Comparison of ENCODE assay signal across 14 cellular contexts in the genomic region with DNA sequence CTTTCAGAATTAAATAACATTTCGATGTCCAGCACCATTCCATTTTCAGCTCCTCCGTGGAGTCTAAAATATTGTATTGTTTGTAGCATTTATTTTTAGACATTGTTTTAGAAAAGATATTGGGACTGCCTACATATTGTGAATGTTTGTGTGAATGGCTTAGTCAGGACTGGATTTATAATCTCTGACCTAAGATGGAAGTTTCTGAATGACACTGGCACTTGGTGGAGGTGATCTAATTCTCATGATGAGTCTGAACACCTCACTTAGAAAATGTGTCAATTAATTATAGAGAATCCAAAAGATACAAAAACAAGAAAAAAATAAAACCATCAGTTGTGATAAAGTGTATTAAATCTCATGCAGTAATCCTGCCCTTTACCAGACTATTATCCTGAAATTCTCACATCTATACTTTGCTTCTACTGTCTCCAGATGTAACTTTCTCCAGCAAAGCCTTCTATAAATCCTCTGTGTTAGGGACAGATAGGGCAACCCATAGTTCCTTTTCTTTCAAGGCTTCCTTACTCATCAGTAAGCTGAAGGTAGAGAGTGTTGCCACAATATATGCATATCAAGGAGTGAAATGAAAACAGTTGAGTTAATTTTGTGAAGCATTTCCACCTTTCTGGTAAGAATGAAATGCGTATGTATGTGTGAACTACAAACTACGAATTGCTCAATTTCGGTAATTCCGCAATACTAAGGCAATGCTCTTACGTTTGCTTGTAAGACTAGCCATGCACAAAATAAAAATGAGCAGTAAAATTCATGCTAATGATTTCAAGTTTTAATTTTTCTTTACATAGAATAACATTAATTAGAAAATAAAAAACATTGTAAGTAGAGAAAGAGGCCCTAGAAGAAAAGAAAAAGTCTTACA.
A peak's percentile ranks its signal among the peaks of the same experiment; 100 is the strongest.
DNase-seq lines count a peak whose midpoint lies in the region; ATAC-seq, FAIRE-seq and TF ChIP-seq lines count a peak whose summit lies in the region.
"Had no signal": no experiment of that assay in that cellular context is flagged by ENCODE, and none has a peak within 500 bp of the region (broad histone marks: within the 10 kb centered on the region; RNA-seq: fewer than 3 reads in every experiment).

No MANE protein-coding gene starts in this region.

- H3K79me2 ChIP-seq in K562 (ENCODE audit: control insufficient read depth, insufficient read depth, low read length), result no peaks in the 10 kb centered on the region

- FAIRE-seq in GM12892 (lab: Jason Lieb, UNC) (peak; percentile 17), K562 (lab: Jason Lieb, UNC) (no peak)

- peak overlapping the region; percentile 17 for H3K27ac ChIP-seq in CD4-positive, CD25-positive, alpha-beta regulatory T cell (ENCODE audit: insufficient read depth, low read length, poor library complexity, severe bottlenecking)
- H3K27ac ChIP-seq in K562 (ENCODE audit: extremely low read depth, low read depth, low read length), result no peak overlapping the region
- no peak overlapping the region for H3K27ac ChIP-seq in aorta (ENCODE audit: low read depth in 1 of 2, low read length in 2 of 2)
- H3K27ac ChIP-seq: ascending aorta, lower lobe of right lung had no signal

- H3K36me3 Mint-ChIP-seq in CD4-positive, CD25-positive, alpha-beta regulatory T cell, result peaks cover 5% of the 10 kb centered on the region

- WGBS in K562 (ENCODE audit: insufficient coverage, low coverage, missing lambda C conversion rate), result 87% methylated on average over 7 of the region's 7 CpGs
- WGBS in aorta, 2 donors, result 82 to 86% methylated on average over 7 of the region's 7 CpGs

- H3K4me3 ChIP-seq in CD4-positive, CD25-positive, alpha-beta regulatory T cell (ENCODE audit: low read depth, low read length), result peak overlapping the region; percentile 55
- H3K4me3 ChIP-seq in K562, result no peak overlapping the region
- no peak overlapping the region for H3K4me3 ChIP-seq in aorta (ENCODE audit: low read length in 2 of 2)
- H3K4me3 ChIP-seq: ascending aorta, HAP-1, lower lobe of right lung, MG63 had no signal

- TF ChIP-seq POLR2A in GM12892 (IDR thresholded peaks at IDR 0.05; ENCODE audit: low read depth, low read length) (no peak), K562 (conservative IDR thresholded peaks at IDR 0.05) (no peak)

- no peaks in the 10 kb centered on the region for H3K27me3 Mint-ChIP-seq in CD4-positive, CD25-positive, alpha-beta regulatory T cell

- peak in 1 of 2 donors; percentile 42 for ATAC-seq in CD4-positive, CD25-positive, alpha-beta regulatory T cell (ENCODE audit: low read depth in 2 of 2)
- ATAC-seq in K562 (no peak; the same call in 2 of the 3 replicates), aorta (ENCODE audit: low FRiP score) (no peak), sciatic nerve (no peak)
- ATAC-seq: lower lobe of right lung had no signal

- peak in 1 of 3 donors; percentile 45 for DNase-seq in CD4-positive, CD25-positive, alpha-beta regulatory T cell
- DNase-seq in GM12892 (ENCODE audit: insufficient read length), result no peak
- peak; percentile 29 for DNase-seq in SKM-1 (lab: John Stamatoyannopoulos, UW; ENCODE audit: unreplicated experiment)
- DNase-seq in K562 (ENCODE audit: extremely low read depth in 1 of 4, low spot score in 3 of 4), result no peak
- no peak for DNase-seq in aorta
- no peak for DNase-seq in activated gamma-delta T cell (lab: John Stamatoyannopoulos, UW)
- DNase-seq in mucosa of gallbladder (ENCODE audit: low spot score), result no peak
- DNase-seq in sciatic nerve (ENCODE audit: low spot score), result no peak
- DNase-seq: C1 segment of cervical spinal cord, GDM1, lower lobe of right lung, MG63 had no signal

- H3K4me2 ChIP-seq in K562 (ENCODE audit: insufficient read depth, low read length), result no peak overlapping the region

- H2AFZ ChIP-seq in K562 (ENCODE audit: low read depth, low read length), result peak overlapping the region; percentile 23; the same call in 1 of the 2 replicates

- no peaks in the 10 kb centered on the region for H3K9me3 ChIP-seq in CD4-positive, CD25-positive, alpha-beta regulatory T cell (ENCODE audit: control insufficient read depth in 2 of 2, low read length in 2 of 2)
- H3K9me3 ChIP-seq in K562 (replicated peaks; ENCODE audit: control insufficient read depth, insufficient read depth, low read depth, low read length) (no peaks in the 10 kb centered on the region; the same call in 1 of the 2 replicates), aorta (ENCODE audit: control insufficient read depth, low read length) (no peaks in the 10 kb centered on the region)
- H3K9me3 ChIP-seq: ascending aorta, HAP-1, lower lobe of right lung, MG63 had no signal

- H3K27ac Mint-ChIP-seq in CD4-positive, CD25-positive, alpha-beta regulatory T cell, result peak overlapping the region; percentile 45 to 90 (median 65)

- TF ChIP-seq EP300 in K562 (IDR thresholded peaks at IDR 0.05; ENCODE audit: low read length), result no peak

- POLR2A ChIA-PET in K562 (lab: Yijun Ruan, JAX), result interaction anchor here (0.6 to 1.3 kb wide), 2 partner anchors 9 to 32 kb away, joined by 3 to 5 read pairs; no protein-coding TSS in a partner anchor

- intact Hi-C loops in K562 (cut with micrococcal nuclease), result no loop called here
- intact Hi-C loops in aorta (cut with DNase I), result no loop called here
- intact Hi-C loops in sciatic nerve (cut with DNase I), result no loop called here

- no peak for TF ChIP-seq RAD21 in K562 (CRISPR knock-in tag; conservative IDR thresholded peaks at IDR 0.05 in 1 of 2, IDR thresholded peaks at IDR 0.05 in 1 of 2)

- no peaks in the 10 kb centered on the region for H3K9me1 ChIP-seq in K562 (ENCODE audit: control insufficient read depth, insufficient read depth, low read length)

- H3K4me1 ChIP-seq in CD4-positive, CD25-positive, alpha-beta regulatory T cell (ENCODE audit: control insufficient read depth, insufficient read depth, low read length, poor library complexity, severe bottlenecking), result peaks cover 38% of the 10 kb centered on the region
- H3K4me1 ChIP-seq in K562 (replicated peaks in 1 of 2; ENCODE audit: control insufficient read depth in 2 of 2, insufficient read depth in 2 of 2, low read length in 2 of 2) (peaks cover 7 to 17% of the 10 kb centered on the region in 2 experiments; a peak in 4 of 5 replicates), aorta (ENCODE audit: control insufficient read depth in 1 of 2, insufficient read depth in 2 of 2, low read length in 2 of 2) (no peaks in the 10 kb centered on the region)
- H3K4me1 ChIP-seq: ascending aorta, HAP-1, lower lobe of right lung had no signal

- H3K9ac ChIP-seq in K562 (ENCODE audit: insufficient read depth in 1 of 2, low read depth in 2 of 2, low read length in 2 of 2), result no peak overlapping the region

- BruUV-seq in K562 (replicated peaks; lab: Mats Ljungman, UMichigan), result no TSS peak

- H4K20me1 ChIP-seq in K562 (replicated peaks; ENCODE audit: control insufficient read depth, insufficient read depth, low read length), result no peaks in the 10 kb centered on the region

- CTCF ChIA-PET in K562 (lab: Yijun Ruan, JAX; ENCODE audit: low intra/inter-chr PET ratio), result no interaction called here

- in situ Hi-C loops in K562 (cut with MboI), result no loop called here

- H3K27me3 ChIP-seq in CD4-positive, CD25-positive, alpha-beta regulatory T cell (ENCODE audit: control insufficient read depth, insufficient read depth, low read length), result no peaks in the 10 kb centered on the region
- no peaks in the 10 kb centered on the region for H3K27me3 ChIP-seq in K562 (ENCODE audit: control insufficient read depth in 2 of 2, insufficient read depth in 2 of 2, low read length in 2 of 2)
- no peaks in the 10 kb centered on the region for H3K27me3 ChIP-seq in aorta (ENCODE audit: control insufficient read depth in 1 of 2, insufficient read depth in 2 of 2, low read length in 1 of 2)
- H3K27me3 ChIP-seq: ascending aorta had no signal

- H3K4me3 Mint-ChIP-seq in CD4-positive, CD25-positive, alpha-beta regulatory T cell, result peak overlapping the region; percentile 2 to 63 (median 9)

- peaks cover 27 to 58% (median 43%) of the 10 kb centered on the region in 4 donors for H3K4me1 Mint-ChIP-seq in CD4-positive, CD25-positive, alpha-beta regulatory T cell

- no peak for TF ChIP-seq CTCF in K562 (IDR thresholded peaks at IDR 0.05 in 2 of 3, conservative IDR thresholded peaks at IDR 0.05 in 1 of 3; ENCODE audit: insufficient read depth in 2 of 3, low read depth in 1 of 3, low read length in 3 of 3)

- H3K36me3 ChIP-seq in CD4-positive, CD25-positive, alpha-beta regulatory T cell (ENCODE audit: control insufficient read depth, insufficient read depth, low read length), result no peaks in the 10 kb centered on the region
- H3K36me3 ChIP-seq in K562 (ENCODE audit: control insufficient read depth, insufficient read depth, low read length) (no peaks in the 10 kb centered on the region), aorta (ENCODE audit: control insufficient read depth in 1 of 2, insufficient read depth in 2 of 2, low read length in 1 of 2) (no peaks in the 10 kb centered on the region)
- H3K36me3 ChIP-seq: ascending aorta, HAP-1, lower lobe of right lung, MG63 had no signal

- H3K9me3 Mint-ChIP-seq in CD4-positive, CD25-positive, alpha-beta regulatory T cell, result no peaks in the 10 kb centered on the region

TF ChIP-seq in K562, 482 proteins besides CTCF, POLR2A, EP300 and RAD21 (continues in another document):
- TF ChIP-seq DDX20 (tag; IDR thresholded peaks at IDR 0.05; ENCODE audit: low read depth) (no peak), MAX (CRISPR knock-in tag; IDR thresholded peaks at IDR 0.05) (no peak), NFRKB (IDR thresholded peaks at IDR 0.05; ENCODE audit: low read depth) (no peak), TCF7 (IDR thresholded peaks at IDR 0.05; ENCODE audit: borderline replicate concordance) (no peak), RFX1 (IDR thresholded peaks at IDR 0.05) (no peak), CEBPB (tag; IDR thresholded peaks at IDR 0.05) (peak; percentile 81), CEBPG (CRISPR knock-in tag; IDR thresholded peaks at IDR 0.05) (peak; percentile 17; the same call in 1 of the 2 replicates), CEBPG (tag; conservative IDR thresholded peaks at IDR 0.05 in 1 of 2, IDR thresholded peaks at IDR 0.05 in 1 of 2) (0 out of 4 replicates have a peak, but pooled peaks of 1 of the 2 experiments have one; percentile 23)
